8 cellular contexts compared by ENCODE assay signal in genomic region chr20:31738729-31739549, GRCh38. TPM values are rescaled to one million over a fixed set of nuclear protein-coding genes. Genes with fewer than 3 reads are reported as not detected.
DNase-seq lines count a peak whose midpoint lies in the region; ATAC-seq and TF ChIP-seq lines count a peak whose summit lies in the region.

A gene with protein sequence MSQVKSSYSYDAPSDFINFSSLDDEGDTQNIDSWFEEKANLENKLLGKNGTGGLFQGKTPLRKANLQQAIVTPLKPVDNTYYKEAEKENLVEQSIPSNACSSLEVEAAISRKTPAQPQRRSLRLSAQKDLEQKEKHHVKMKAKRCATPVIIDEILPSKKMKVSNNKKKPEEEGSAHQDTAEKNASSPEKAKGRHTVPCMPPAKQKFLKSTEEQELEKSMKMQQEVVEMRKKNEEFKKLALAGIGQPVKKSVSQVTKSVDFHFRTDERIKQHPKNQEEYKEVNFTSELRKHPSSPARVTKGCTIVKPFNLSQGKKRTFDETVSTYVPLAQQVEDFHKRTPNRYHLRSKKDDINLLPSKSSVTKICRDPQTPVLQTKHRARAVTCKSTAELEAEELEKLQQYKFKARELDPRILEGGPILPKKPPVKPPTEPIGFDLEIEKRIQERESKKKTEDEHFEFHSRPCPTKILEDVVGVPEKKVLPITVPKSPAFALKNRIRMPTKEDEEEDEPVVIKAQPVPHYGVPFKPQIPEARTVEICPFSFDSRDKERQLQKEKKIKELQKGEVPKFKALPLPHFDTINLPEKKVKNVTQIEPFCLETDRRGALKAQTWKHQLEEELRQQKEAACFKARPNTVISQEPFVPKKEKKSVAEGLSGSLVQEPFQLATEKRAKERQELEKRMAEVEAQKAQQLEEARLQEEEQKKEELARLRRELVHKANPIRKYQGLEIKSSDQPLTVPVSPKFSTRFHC (plus strand): TSS chr20:31739290. CDS start chr20:31757477, 18,187 bp downstream.

- no peaks in the 10 kb centered on the region for H3K27me3 ChIP-seq in mucosa of rectum (ENCODE audit: control insufficient read depth in 2 of 2, insufficient read depth in 2 of 2, low read length in 2 of 2)

- peak within 1 kb of the TSS; percentile 99 for H3K4me3 ChIP-seq in Jurkat, Clone E6-1 (ENCODE audit: low read length)
- H3K4me3 ChIP-seq in mucosa of rectum (ENCODE audit: low read length in 2 of 2): peak within 1 kb of the TSS; percentile 86 to 95

- peaks cover 3 to 5% of the 10 kb centered on the region in 2 donors for H3K4me1 ChIP-seq in mucosa of rectum (ENCODE audit: control insufficient read depth in 2 of 2, insufficient read depth in 2 of 2, low read length in 2 of 2)

- TF ChIP-seq POLR2A in erythroblast (IDR thresholded peaks at IDR 0.05; ENCODE audit: low read length): peak; percentile 95

- peak within 1 kb of the TSS; percentile 79 to 86 for H3K9ac ChIP-seq in mucosa of rectum (ENCODE audit: low read depth in 1 of 2, low read length in 2 of 2)

- peak; percentile 98 for ATAC-seq in GM21619 (IDR thresholded peaks at IDR 0.05; ENCODE audit: unreplicated experiment)

- H3K36me3 ChIP-seq in mucosa of rectum (ENCODE audit: control insufficient read depth in 2 of 2, insufficient read depth in 2 of 2, low read length in 2 of 2): no peaks in the 10 kb centered on the region

- peak; percentile 99 for DNase-seq in DMS79 (lab: John Stamatoyannopoulos, UW)
- DNase-seq in Jurkat, Clone E6-1 (ENCODE audit: low read depth, low spot score): peak; percentile 97
- peak; percentile 85 for DNase-seq in OCI-M2 (lab: John Stamatoyannopoulos, UW; ENCODE audit: unreplicated experiment)
- DNase-seq in activated T-cell treated with anti-CD3 and anti-CD28 coated beads for 4 hours: peak; percentile 75
- peak; percentile 96 to 97 for DNase-seq in erythroblast (lab: John Stamatoyannopoulos, UW)
- DNase-seq in stimulated activated CD8-positive, alpha-beta memory T cell treated with anti-CD3 and anti-CD28 coated beads, Interleukin-7, amount 100 ng/mL, for 1 hour (ENCODE audit: low read depth in 2 of 2): peak; percentile 54 to 60

- peak within 1 kb of the TSS; percentile 54 to 82 for H3K27ac ChIP-seq in mucosa of rectum (ENCODE audit: low read depth in 2 of 2, low read length in 2 of 2)

- no peaks in the 10 kb centered on the region for H3K9me3 ChIP-seq in mucosa of rectum (ENCODE audit: control insufficient read depth in 2 of 2, low read length in 2 of 2)

RNA-seq across cellular contexts. Expression of the gene that starts here (rescaled TPM):
- polyA plus RNA-seq in Jurkat, Clone E6-1 (2012; ENCODE audit: insufficient read depth, insufficient read length): 162 TPM

Comparison
In these comparisons a context has a peak if more than half of its experiments do, and no peak if none do; other contexts are left out.
1. Peak in every context shown above with its lines: DNase-seq, ATAC-seq, H3K4me3 ChIP-seq and H3K27ac ChIP-seq.